Comparison of ENCODE assay signal across 18 cellular contexts in genomic region chr7:45708046-45708950, GRCh38.
"Had no signal": no experiment of that assay in that cellular context is flagged by ENCODE, and none has a peak within 500 bp of the region (broad histone marks: within the 10 kb centered on the region; RNA-seq: fewer than 3 reads in every experiment).

No MANE protein-coding gene starts in this region.

- DNase-seq: activated CD4-positive, alpha-beta T cell treated with anti-CD3 and anti-CD28 coated beads, Interleukin-2, amount 50 U/mL, for 1 hour; activated naive CD4-positive, alpha-beta T cell treated with anti-CD3 and anti-CD28 coated beads for 36 hours; activated naive CD8-positive, alpha-beta T cell treated with anti-CD3 and anti-CD28 coated beads, Interleukin-2, amount 50 U/mL, for 24 hours; aorta; cerebellar nuclear complex; dermis blood vessel endothelial cell; effector memory CD8-positive, alpha-beta T cell; foreskin melanocyte; mucosa of descending colon; nephron progenitor cell; psoas muscle; SJCRH30; stimulated activated CD4-positive, alpha-beta T cell treated with anti-CD3 and anti-CD28 coated beads, Interleukin-1b, Interleukin-23, amount 100 ng/mL, for 48 hours; stimulated activated naive CD8-positive, alpha-beta T cell treated with anti-CD3 and anti-CD28 coated beads, Interleukin-15, amount 100 ng/mL, for 72 hours; T-helper 17 cell had no signal

- ATAC-seq: activated naive CD8-positive, alpha-beta T cell treated with anti-CD3 and anti-CD28 coated beads, Interleukin-2, amount 50 U/mL, for 24 hours; effector memory CD8-positive, alpha-beta T cell; stimulated activated naive CD8-positive, alpha-beta T cell treated with anti-CD3 and anti-CD28 coated beads, Interleukin-15, amount 100 ng/mL, for 72 hours; T-helper 17 cell had no signal

- H3K4me3 Mint-ChIP-seq: activated naive CD4-positive, alpha-beta T cell treated with anti-CD3 and anti-CD28 coated beads for 36 hours; activated naive CD8-positive, alpha-beta T cell treated with anti-CD3 and anti-CD28 coated beads, Interleukin-2, amount 50 U/mL, for 24 hours; activated T-helper 1 cell treated with anti-CD3 and anti-CD28 coated beads, Interleukin-12 subunit alpha, Interleukin-12 subunit beta, Interleukin-2, Interleukin-4 antibody, amounts not matched to agents 30 ng/mL and 10 ng/mL and 1 ng/mL, durations not matched to agents 14 hours and 24 hours and 36 hours; effector memory CD8-positive, alpha-beta T cell; nephron progenitor cell; stimulated activated naive CD8-positive, alpha-beta T cell treated with anti-CD3 and anti-CD28 coated beads, Interleukin-15, amount 100 ng/mL, for 72 hours; T-helper 17 cell had no signal

- H3K4me1 Mint-ChIP-seq: activated naive CD8-positive, alpha-beta T cell treated with anti-CD3 and anti-CD28 coated beads, Interleukin-2, amount 50 U/mL, for 24 hours; nephron progenitor cell; stimulated activated naive CD8-positive, alpha-beta T cell treated with anti-CD3 and anti-CD28 coated beads, Interleukin-15, amount 100 ng/mL, for 72 hours; T-helper 17 cell had no signal

- H3K27ac Mint-ChIP-seq: activated naive CD4-positive, alpha-beta T cell treated with anti-CD3 and anti-CD28 coated beads for 36 hours; activated naive CD8-positive, alpha-beta T cell treated with anti-CD3 and anti-CD28 coated beads, Interleukin-2, amount 50 U/mL, for 24 hours; activated T-helper 1 cell treated with anti-CD3 and anti-CD28 coated beads, Interleukin-12 subunit alpha, Interleukin-12 subunit beta, Interleukin-2, Interleukin-4 antibody, amounts not matched to agents 30 ng/mL and 10 ng/mL and 1 ng/mL, durations not matched to agents 14 hours and 24 hours and 36 hours; effector memory CD8-positive, alpha-beta T cell; nephron progenitor cell; T-helper 17 cell had no signal

- H3K9me3 Mint-ChIP-seq: activated naive CD4-positive, alpha-beta T cell treated with anti-CD3 and anti-CD28 coated beads for 36 hours; activated naive CD8-positive, alpha-beta T cell treated with anti-CD3 and anti-CD28 coated beads, Interleukin-2, amount 50 U/mL, for 24 hours; activated T-helper 1 cell treated with anti-CD3 and anti-CD28 coated beads, Interleukin-12 subunit alpha, Interleukin-12 subunit beta, Interleukin-2, Interleukin-4 antibody, amounts not matched to agents 30 ng/mL and 10 ng/mL and 1 ng/mL, durations not matched to agents 14 hours and 24 hours and 36 hours; effector memory CD8-positive, alpha-beta T cell; nephron progenitor cell; stimulated activated naive CD8-positive, alpha-beta T cell treated with anti-CD3 and anti-CD28 coated beads, Interleukin-15, amount 100 ng/mL, for 72 hours had no signal

- H3K4me3 ChIP-seq: mucosa of descending colon, psoas muscle, right lobe of liver, SJCRH30, thoracic aorta had no signal
